1 cellular context compared by ENCODE assay signal in the genomic region with DNA sequence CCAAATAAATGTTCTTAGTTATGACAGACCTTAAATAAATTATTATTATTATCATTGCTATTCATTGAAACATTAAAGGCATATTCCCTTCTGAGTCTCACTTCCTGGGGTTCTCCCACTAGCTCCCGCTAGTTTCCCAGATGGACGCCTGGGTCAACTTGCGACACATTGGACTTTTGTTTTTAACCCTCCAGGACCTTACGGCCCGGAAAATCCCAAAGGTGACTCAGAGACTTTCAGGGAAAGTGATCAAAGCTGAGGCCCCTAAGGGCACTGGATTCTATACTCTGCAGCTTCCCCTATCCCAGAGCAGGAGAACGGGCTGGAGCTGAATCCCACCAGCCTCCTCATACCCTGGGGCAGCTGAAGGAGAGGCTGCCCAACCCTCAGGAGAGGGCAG.
TF ChIP-seq lines count a peak whose summit lies in the region.

No MANE protein-coding gene starts in this region.

TF ChIP-seq in liver, 16 proteins besides CTCF, POLR2A, EP300 and RAD21 (continued from another document):
- TF ChIP-seq ZBTB33 (IDR thresholded peaks at IDR 0.05) (peak; percentile 71), NR2F2 (IDR thresholded peaks at IDR 0.05) (peak; percentile 79), MAX (IDR thresholded peaks at IDR 0.05) (peak; percentile 98), FOXA1 (IDR thresholded peaks at IDR 0.05) (no peak)
TF ChIP-seq in liver: peak in this region for 13.
